ENCODE assay signal across 16 cellular contexts in the genomic region with DNA sequence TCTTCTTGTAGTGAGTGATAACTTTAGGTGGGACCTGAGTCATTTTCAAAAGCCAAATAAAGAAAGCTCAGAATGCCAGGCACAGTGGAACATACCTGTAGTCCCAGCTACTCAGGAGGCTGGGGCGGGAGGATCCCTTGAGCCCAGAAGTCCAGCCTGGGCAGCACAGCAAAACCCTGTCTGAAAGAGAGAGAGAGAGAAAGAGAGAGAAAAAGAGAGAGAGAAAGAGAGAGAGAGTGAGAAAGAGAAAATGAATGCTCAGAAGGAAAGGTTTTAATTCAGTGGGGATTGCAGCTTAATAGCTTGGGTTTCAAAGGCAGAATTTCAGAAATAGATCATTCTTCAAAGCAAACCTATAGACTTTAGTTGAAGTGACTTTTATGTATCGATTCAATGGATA. TPM values are rescaled to one million over a fixed set of nuclear protein-coding genes. Genes with fewer than 3 reads are reported as not detected.
A peak's percentile ranks its signal among the peaks of the same experiment; 100 is the strongest.
DNase-seq lines count a peak whose midpoint lies in the region; ATAC-seq, FAIRE-seq and TF ChIP-seq lines count a peak whose summit lies in the region.
"Had no signal": no experiment of that assay in that cellular context is flagged by ENCODE, and none has a peak within 500 bp of the region (broad histone marks: within the 10 kb centered on the region; RNA-seq: fewer than 3 reads in every experiment).

No MANE protein-coding gene starts in this region.

- H3K9ac ChIP-seq in MM.1S (ENCODE audit: low read length): no peak overlapping the region
- no peak overlapping the region for H3K9ac ChIP-seq in GM12878 (ENCODE audit: control insufficient read depth, insufficient read depth, low read length)
- H3K9ac ChIP-seq: BLaER1 had no signal

- H3K79me2 ChIP-seq in DOHH2 (ENCODE audit: control insufficient read depth, low read length): no peaks in the 10 kb centered on the region
- peaks cover 12% of the 10 kb centered on the region for H3K79me2 ChIP-seq in MM.1S (ENCODE audit: low read length)
- H3K79me2 ChIP-seq in GM12878 (ENCODE audit: control insufficient read depth, insufficient read depth, low read length): peaks cover 10% of the 10 kb centered on the region

- H3F3A ChIP-seq in DOHH2 (ENCODE audit: control insufficient read depth, insufficient read depth) (no peaks in the 10 kb centered on the region; the same call in 1 of the 2 replicates), MM.1S (ENCODE audit: insufficient read depth, low read length) (peaks cover 5% of the 10 kb centered on the region; the same call in 1 of the 2 replicates)

- POLR2A ChIA-PET in A549 (lab: Yijun Ruan, JAX) (interaction anchor here (1.4 kb wide), 1 partner anchor 196 kb away, joined by 4 read pairs; no protein-coding TSS in a partner anchor), GM12878 (lab: Charles Lee) (interaction anchor here (0.6 to 1.2 kb wide), 4 partner anchors 86 to 427 kb away, joined by 3 to 7 read pairs (median 5); no protein-coding TSS in a partner anchor)

- FAIRE-seq in A549 (lab: Jason Lieb, UNC): no peak
- FAIRE-seq in GM12878 (lab: Jason Lieb, UNC): no peak

- ATAC-seq in A549 (no peak), GM12878 (no peak)

- H3K27ac ChIP-seq in A549: peak overlapping the region; percentile 76; a peak in 5 of 6 replicates
- H3K27ac ChIP-seq in DOHH2 (ENCODE audit: low read depth, low read length): no peak overlapping the region
- H3K27ac ChIP-seq in MM.1S (ENCODE audit: low read length): no peak overlapping the region
- no peak overlapping the region for H3K27ac ChIP-seq in GM12878 (ENCODE audit: control insufficient read depth, insufficient read depth)
- no peak overlapping the region for H3K27ac ChIP-seq in testis
- H3K27ac ChIP-seq in caudate nucleus (ENCODE audit: low read depth, low read length): no peak overlapping the region
- H3K27ac ChIP-seq: BLaER1, PC-9 had no signal

- no peak for TF ChIP-seq EP300 in A549 (IDR thresholded peaks at IDR 0.05)
- no peak for TF ChIP-seq EP300 in GM12878 (IDR thresholded peaks at IDR 0.05; ENCODE audit: borderline replicate concordance in 1 of 2, control insufficient read depth in 1 of 2, low read depth in 2 of 2, low read length in 2 of 2)

- no peaks in the 10 kb centered on the region for H3K9me2 ChIP-seq in DOHH2 (replicated peaks; ENCODE audit: control insufficient read depth, low read length)
- no peaks in the 10 kb centered on the region for H3K9me2 ChIP-seq in MM.1S (replicated peaks; ENCODE audit: insufficient read depth, low read length)

- H3K4me3 ChIP-seq in A549 (no peak overlapping the region), DOHH2 (ENCODE audit: low read length) (no peak overlapping the region), MM.1S (ENCODE audit: low read length) (no peak overlapping the region), GM12878 (no peak overlapping the region), testis (no peak overlapping the region)
- H3K4me3 ChIP-seq: BLaER1, HAP-1, PC-9 had no signal

- H3K27me3 ChIP-seq in DOHH2 (ENCODE audit: control insufficient read depth, low read length) (peaks cover 7% of the 10 kb centered on the region; the same call in 1 of the 2 replicates), MM.1S (replicated peaks; ENCODE audit: insufficient read depth, low read length) (no peaks in the 10 kb centered on the region), GM12878 (replicated peaks in 1 of 2; ENCODE audit: control insufficient read depth in 2 of 2, insufficient read depth in 2 of 2, low read length in 1 of 2) (no peaks in the 10 kb centered on the region), testis (no peaks in the 10 kb centered on the region)
- H3K27me3 ChIP-seq: BLaER1 had no signal

- SMC1A ChIA-PET in GM12878 (lab: Charles Lee; ENCODE audit: uncharacterized antibody, unreplicated experiment): interaction anchor here (0.8 to 4.6 kb wide), 22 partner anchors 9 to 446 kb away, joined by 3 to 66 read pairs (median 6); a partner anchor contains a TSS

- TF ChIP-seq RAD21 in A549 (conservative IDR thresholded peaks at IDR 0.05 in 1 of 2, IDR thresholded peaks at IDR 0.05 in 1 of 2) (no peak), GM12878 (IDR thresholded peaks at IDR 0.05; ENCODE audit: insufficient read depth, low read depth, low read length) (no peak)

- CTCF ChIA-PET in A549 (lab: Yijun Ruan, JAX) (interaction anchor here (0.6 to 7.1 kb wide), 40 partner anchors 9 to 440 kb away, joined by 3 to 108 read pairs (median 6); no protein-coding TSS in a partner anchor), GM12878 (lab: Yijun Ruan, JAX) (interaction anchor here (0.6 to 7.5 kb wide), 55 partner anchors 11 to 440 kb away, joined by 3 to 167 read pairs (median 5); a partner anchor contains a TSS)

- 88% methylated on average over 2 of the region's 2 CpGs for WGBS in A549 (ENCODE audit: missing lambda C conversion rate)
- WGBS in GM12878 (ENCODE audit: insufficient coverage, insufficient replicate concordance, low lambda C conversion rate, missing lambda C conversion rate): 75% methylated on average over 2 of the region's 2 CpGs
- 88 to 94% methylated on average over 2 of the region's 2 CpGs for whole genome bisulfite sequencing in testis, 2 donors

- in situ Hi-C loops in GM12878 (cut with MboI): loop anchor here (5.0 kb wide), 1 partner anchor 430 kb away; no protein-coding TSS in a partner anchor

- H3K9me3 ChIP-seq in A549 (no peaks in the 10 kb centered on the region), DOHH2 (ENCODE audit: control insufficient read depth, insufficient read depth, low read length) (no peaks in the 10 kb centered on the region), MM.1S (replicated peaks; ENCODE audit: insufficient read depth, low read length) (no peaks in the 10 kb centered on the region), GM12878 (replicated peaks; ENCODE audit: control insufficient read depth, insufficient read depth, low read length) (no peaks in the 10 kb centered on the region), testis (no peaks in the 10 kb centered on the region)
- H3K9me3 ChIP-seq: BLaER1, HAP-1 had no signal

- intact Hi-C loops in GM12878 (cut with micrococcal nuclease; ENCODE audit: unreplicated experiment): loop anchor here (2.0 to 5.0 kb wide), 3 partner anchors 81 to 440 kb away; a partner anchor contains a TSS
- intact Hi-C loops in testis (cut with DNase I; ENCODE audit: low total_unique reads): no loop called here

- no peak for TF ChIP-seq POLR2A in A549 (IDR thresholded peaks at IDR 0.05; ENCODE audit: low read length)
- no peak for TF ChIP-seq POLR2A in GM12878 (IDR thresholded peaks at IDR 0.05; ENCODE audit: low read depth, low read length)
- TF ChIP-seq POLR2A in testis (IDR thresholded peaks at IDR 0.05): no peak

- DNase-seq in A549 (ENCODE audit: low read depth in 1 of 2, low spot score in 1 of 2) (no peak), MM.1S (no peak), GM12878 (ENCODE audit: low read depth, low spot score) (no peak), cerebellar nuclear complex (lab: John Stamatoyannopoulos, UW) (no peak), NCI-H1436 (lab: John Stamatoyannopoulos, UW) (no peak), testis (no peak), caudate nucleus (lab: John Stamatoyannopoulos, UW) (no peak)
- DNase-seq: ACHN, DMS79, NCI-H524 treated with DMSO at 0.1 percent for 48 hours, PC-9, RPMI8226 had no signal

- no peaks in the 10 kb centered on the region for H4K20me1 ChIP-seq in DOHH2 (ENCODE audit: control insufficient read depth, insufficient read depth, low read depth, low read length)
- no peaks in the 10 kb centered on the region for H4K20me1 ChIP-seq in MM.1S (ENCODE audit: insufficient read depth, low read length)
- no peaks in the 10 kb centered on the region for H4K20me1 ChIP-seq in GM12878 (ENCODE audit: control insufficient read depth, insufficient read depth)
- H4K20me1 ChIP-seq: BLaER1 had no signal

- peaks cover 19% of the 10 kb centered on the region for H3K4me1 ChIP-seq in A549
- peaks cover 18% of the 10 kb centered on the region for H3K4me1 ChIP-seq in DOHH2 (ENCODE audit: control insufficient read depth, low read length)
- H3K4me1 ChIP-seq in MM.1S (ENCODE audit: low read length): peaks cover 10% of the 10 kb centered on the region
- H3K4me1 ChIP-seq in GM12878 (ENCODE audit: control insufficient read depth, insufficient read depth, low read length): peaks cover 3% of the 10 kb centered on the region; the same call in 1 of the 2 replicates
- H3K4me1 ChIP-seq in testis: no peaks in the 10 kb centered on the region

- peak overlapping the region; percentile 63; the same call in 2 of the 3 replicates for H3K4me2 ChIP-seq in A549
- peak overlapping the region; percentile 68; the same call in 1 of the 2 replicates for H3K4me2 ChIP-seq in DOHH2 (ENCODE audit: low read length)
- peak overlapping the region; percentile 53; the same call in 1 of the 2 replicates for H3K4me2 ChIP-seq in MM.1S (ENCODE audit: low read depth, low read length)
- H3K4me2 ChIP-seq in GM12878 (ENCODE audit: control insufficient read depth, insufficient read depth): no peak overlapping the region

- H3K36me3 ChIP-seq in DOHH2 (ENCODE audit: control insufficient read depth, low read length): no peaks in the 10 kb centered on the region
- no peaks in the 10 kb centered on the region for H3K36me3 ChIP-seq in MM.1S (replicated peaks; ENCODE audit: insufficient read depth, low read length)
- no peaks in the 10 kb centered on the region for H3K36me3 ChIP-seq in GM12878 (ENCODE audit: control insufficient read depth in 2 of 2, insufficient read depth in 2 of 2, low read length in 1 of 2)
- H3K36me3 ChIP-seq in testis (ENCODE audit: low read depth, missing control alignments): no peaks in the 10 kb centered on the region
- H3K36me3 ChIP-seq: BLaER1, HAP-1 had no signal

- no peak for TF ChIP-seq CTCF in A549 (IDR thresholded peaks at IDR 0.05)
- TF ChIP-seq CTCF in DOHH2 (IDR thresholded peaks at IDR 0.05; ENCODE audit: low read depth, low read length, poor library complexity, severe bottlenecking): no peak
- no peak for TF ChIP-seq CTCF in MM.1S (IDR thresholded peaks at IDR 0.05; ENCODE audit: low read length)
- no peak for TF ChIP-seq CTCF in GM12878 (IDR thresholded peaks at IDR 0.05 in 2 of 3, conservative IDR thresholded peaks at IDR 0.05 in 1 of 3; ENCODE audit: control insufficient read depth in 2 of 3, extremely low read depth in 1 of 3, insufficient read depth in 1 of 3, low read depth in 3 of 3, low read length in 3 of 3)
- no peak for TF ChIP-seq CTCF in testis (IDR thresholded peaks at IDR 0.05)

- RAD21 ChIA-PET in GM12878 (lab: Charles Lee; ENCODE audit: unreplicated experiment): interaction anchor here (0.7 to 7.3 kb wide), 22 partner anchors 9 to 440 kb away, joined by 3 to 53 read pairs (median 5); a partner anchor contains a TSS

- no TSS peak for BruUV-seq in GM12878 (replicated peaks; lab: Mats Ljungman, UMichigan)

- 0 out of 2 replicates have a peak overlapping the region, but pooled peaks have one; percentile 32 for H2AFZ ChIP-seq in MM.1S (ENCODE audit: low read length)
- peak overlapping the region; percentile 95 for H2AFZ ChIP-seq in GM12878 (ENCODE audit: control insufficient read depth, low read depth, low read length)
- H2AFZ ChIP-seq: PC-9 had no signal

RNA-seq across cellular contexts. Expression of a gene that starts 25.7 kb away (rescaled TPM):
- polyA plus RNA-seq in A549 (2011; rRNA removed): 4.6 and 4.7 TPM in 2 replicates
- polyA plus RNA-seq in A549 (2012; cell fraction: cytosol; rRNA removed): 0.71 and 0.83 TPM in 2 replicates
- 0.20 and 0.54 TPM in 2 replicates for polyA plus RNA-seq in A549 (2012; cell fraction: nucleus; rRNA removed)
- polyA plus RNA-seq in A549 (2017; fragmentation: RNase III; extraction: RNeasy Plus Mini Kit Qiagen cat#74134 plus additional on column Dnase treatment): 2.7 to 3.5 TPM (median 3.3 TPM) in 3 replicates
- 1.5 and 2.1 TPM in 2 replicates for polyA minus RNA-seq in A549 (2011; rRNA and poly(A)+ RNA removed)
- total RNA-seq in GM12878 (2013; cell fraction: nucleolus; rRNA removed): 12.5 and 17.3 TPM in 2 replicates
- total RNA-seq in GM12878 (2014; rRNA removed): 8.3 and 12.2 TPM in 2 replicates
- 8.0 and 8.9 TPM in 2 replicates for total RNA-seq in GM12878 (2014; rRNA removed; fragmentation: Illumina TruSeq; extraction: Trizol)
- 4.2 and 5.9 TPM in 2 replicates for total RNA-seq in GM12878 (2021)
- polyA plus RNA-seq in GM12878 (2011; ENCODE audit: low read depth): 2.6 TPM
- 10.2 and 17.4 TPM in 2 replicates for polyA plus RNA-seq in GM12878 (2011; rRNA removed)
- 4.2 and 5.2 TPM in 2 replicates for polyA plus RNA-seq in GM12878 (2011; cell fraction: cytosol; rRNA removed)
- 5.1 and 10.5 TPM in 2 replicates for polyA plus RNA-seq in GM12878 (2011; cell fraction: nucleus; rRNA removed)
- polyA plus RNA-seq in GM12878 (2012): 5.2 and 5.8 TPM in 2 replicates
- polyA plus RNA-seq in GM12878 (2014; fragmentation: Illumina TruSeq; extraction: Trizol): 10.4 and 16.8 TPM in 2 replicates
- polyA plus RNA-seq in GM12878 (2014; fragmentation: Nextera tagmentation; extraction: Ambion mirVana): 10 to 100 TPM; 15.6 to 22.3 TPM
- 8.2 and 9.2 TPM in 2 replicates for polyA plus RNA-seq in GM12878 (2014; rRNA removed)
- polyA plus RNA-seq in GM12878 (2016; fragmentation: Nextera tagmentation; extraction: Ambion mirVana): 10 to 100 TPM in 1 of 2 experiments, 1 to 10 TPM in 1; 9.7 to 11.1 TPM
- 5.2 and 6.2 TPM in 2 replicates for polyA minus RNA-seq in GM12878 (2011; rRNA and poly(A)+ RNA removed)
- polyA minus RNA-seq in GM12878 (2011; cell fraction: cytosol; rRNA and poly(A)+ RNA removed): 0.80 and 1.6 TPM in 2 replicates
- 5.7 and 5.9 TPM in 2 replicates for polyA minus RNA-seq in GM12878 (2011; cell fraction: nucleus; rRNA and poly(A)+ RNA removed)
- total RNA-seq in testis: 10 to 100 TPM; 15.6 to 33.6 TPM
- polyA plus RNA-seq in testis (ENCODE audit: insufficient read depth, low read depth, low replicate concordance): 81.9 TPM
- total RNA-seq: CD4-positive, alpha-beta T cell had no signal

RNA-seq across cellular contexts. Expression of a gene that starts 26.9 kb away (rescaled TPM):
- polyA plus RNA-seq in A549 (2011; rRNA removed) (93.6 and 122 TPM in 2 replicates), A549 (2017; fragmentation: RNase III; extraction: RNeasy Plus Mini Kit Qiagen cat#74134 plus additional on column Dnase treatment) (91.9 to 102 TPM (median 101 TPM) in 3 replicates), GM12878 (2011; rRNA removed) (82.0 and 97.8 TPM in 2 replicates), GM12878 (2014; fragmentation: Illumina TruSeq; extraction: Trizol) (24.7 and 31.6 TPM in 2 replicates), GM12878 (2014; fragmentation: Nextera tagmentation; extraction: Ambion mirVana) (10 to 100 TPM in 1 of 2 experiments, 1 to 10 TPM in 1; 8.5 to 35.0 TPM), GM12878 (2014; rRNA removed) (121 and 126 TPM in 2 replicates), GM12878 (2016; fragmentation: Nextera tagmentation; extraction: Ambion mirVana) (100 to 1,000 TPM; 155 to 159 TPM), testis (ENCODE audit: insufficient read depth, low read depth, low replicate concordance) (74.9 TPM)
- polyA plus RNA-seq in A549 (2012; cell fraction: cytosol; rRNA removed): 105 and 112 TPM in 2 replicates
- polyA plus RNA-seq in A549 (2012; cell fraction: nucleus; rRNA removed): 43.8 and 57.6 TPM in 2 replicates
- polyA minus RNA-seq in A549 (2011; rRNA and poly(A)+ RNA removed): 19.5 and 22.5 TPM in 2 replicates
- 46.6 and 48.7 TPM in 2 replicates for total RNA-seq in GM12878 (2013; cell fraction: nucleolus; rRNA removed)
- total RNA-seq in GM12878 (2014; rRNA removed) (115 and 135 TPM in 2 replicates), GM12878 (2014; rRNA removed; fragmentation: Illumina TruSeq; extraction: Trizol) (34.5 and 37.5 TPM in 2 replicates), GM12878 (2021) (65.5 and 67.5 TPM in 2 replicates), testis (10 to 100 TPM; 51.8 to 63.8 TPM)
- 11.1 TPM for polyA plus RNA-seq in GM12878 (2011; ENCODE audit: low read depth)
- polyA plus RNA-seq in GM12878 (2011; cell fraction: cytosol; rRNA removed): 45.1 and 51.4 TPM in 2 replicates
- polyA plus RNA-seq in GM12878 (2011; cell fraction: nucleus; rRNA removed): 36.6 and 42.5 TPM in 2 replicates
- 40.6 and 49.4 TPM in 2 replicates for polyA plus RNA-seq in GM12878 (2012)
- 21.1 and 36.6 TPM in 2 replicates for polyA minus RNA-seq in GM12878 (2011; rRNA and poly(A)+ RNA removed)
- 11.4 and 13.1 TPM in 2 replicates for polyA minus RNA-seq in GM12878 (2011; cell fraction: cytosol; rRNA and poly(A)+ RNA removed)
- polyA minus RNA-seq in GM12878 (2011; cell fraction: nucleus; rRNA and poly(A)+ RNA removed): 13.2 and 20.2 TPM in 2 replicates

Comparison
In these comparisons a context has a peak if more than half of its experiments do, and no peak if none do; other contexts are left out.
1. H3K27ac ChIP-seq: peak in A549 (2 of 2); none in DOHH2 (single experiment), MM.1S (single experiment), GM12878 (single experiment), testis (0 of 2) and caudate nucleus (single experiment).